ENCODE assay signal across 8 cellular contexts in the genomic region with DNA sequence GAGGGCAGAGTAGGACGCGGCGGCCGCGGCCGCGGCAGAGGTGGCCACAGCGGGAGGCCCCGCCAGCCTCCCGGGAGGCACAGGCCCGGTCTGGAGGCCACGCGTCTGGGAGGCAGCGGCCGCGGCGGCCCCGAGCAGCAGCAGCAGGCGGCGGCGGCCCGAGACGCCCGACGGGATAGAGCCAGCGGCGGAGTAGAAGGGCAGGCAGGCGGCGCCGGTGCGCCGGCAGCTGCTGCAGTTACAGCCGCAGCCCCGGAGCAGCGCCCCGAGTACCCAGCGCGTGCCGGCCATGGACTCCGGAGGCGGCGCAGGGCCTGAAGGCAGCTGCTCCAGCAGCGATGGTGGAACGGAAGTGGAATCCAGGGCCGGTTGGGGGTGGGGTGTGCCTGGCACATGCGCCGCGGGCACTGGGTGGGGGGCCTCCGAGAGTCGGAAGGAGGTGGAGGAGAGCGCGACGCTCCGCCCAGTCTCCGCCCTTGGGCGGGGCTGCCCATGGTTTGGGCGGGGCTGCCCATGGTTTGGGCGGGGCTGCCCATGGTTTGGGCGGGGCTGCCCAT. TPM values are rescaled to one million over a fixed set of nuclear protein-coding genes. Genes with fewer than 3 reads are reported as not detected.
DNase-seq lines count a peak whose midpoint lies in the region; ATAC-seq and TF ChIP-seq lines count a peak whose summit lies in the region.

Gene GRSF1, minus strand, starts transcription at position 354 of the 557 bp plus-strand sequence. Its CDS starts 63 bp downstream, at position 291.

- no peak for TF ChIP-seq CTCF in left lung (IDR thresholded peaks at IDR 0.05)

- peak within 1 kb of the TSS; percentile 83 to 84 for H3K4me3 ChIP-seq in left lung

- CTCF ChIA-PET in activated CD4-positive, alpha-beta T cell treated with anti-CD3 and anti-CD28 coated beads, Interleukin-2, amount 10 ng/mL, durations not matched to agents 7 days and 5 days (lab: Charles Lee) = interaction anchor here (0.7 to 1.6 kb wide), 4 partner anchors 11 to 155 kb away, joined by 3 to 7 read pairs (median 4); partner anchors contain the start of gene MOB1B

- H3K36me3 ChIP-seq in left lung = peaks cover 0 to 12% of the 10 kb centered on the region in 2 donors

- no peaks in the 10 kb centered on the region for H3K9me3 ChIP-seq in left lung

- H3K27ac ChIP-seq in left lung = peak within 1 kb of the TSS; percentile 93

- intact Hi-C loops in left lung (cut with DNase I) = loop anchor here in 1 of 2 donors (5.0 kb wide), 1 partner anchor 147 kb away; no protein-coding TSS in a partner anchor

- H3K27me3 Mint-ChIP-seq in activated CD4-positive, alpha-beta T cell treated with anti-CD3 and anti-CD28 coated beads, Interleukin-2, amount 10 ng/mL, durations not matched to agents 7 days and 5 days = no peaks in the 10 kb centered on the region

- H3K4me1 Mint-ChIP-seq in activated CD4-positive, alpha-beta T cell treated with anti-CD3 and anti-CD28 coated beads, Interleukin-2, amount 10 ng/mL, durations not matched to agents 7 days and 5 days = peaks cover 26% of the 10 kb centered on the region

- POLR2A ChIA-PET in activated CD4-positive, alpha-beta T cell treated with anti-CD3 and anti-CD28 coated beads, Interleukin-2, amount 10 ng/mL, durations not matched to agents 7 days and 5 days (lab: Charles Lee) = no interaction called here

- H3K27ac Mint-ChIP-seq in activated CD4-positive, alpha-beta T cell treated with anti-CD3 and anti-CD28 coated beads, Interleukin-2, amount 10 ng/mL, durations not matched to agents 7 days and 5 days = peak within 1 kb of the TSS; percentile 96

- peaks cover 4 to 31% of the 10 kb centered on the region in 2 donors for H3K4me1 ChIP-seq in left lung

- DNase-seq in C1 segment of cervical spinal cord (lab: John Stamatoyannopoulos, UW) (peak; percentile 24 to 91 (median 80)), GM19238 (ENCODE audit: insufficient read length, low spot score) (peak; percentile 78), NCI-H526 treated with DMSO at 0.1 percent for 48 hours (lab: John Stamatoyannopoulos, UW) (peak; percentile 57), dedifferentiated amniotic fluid mesenchymal stem cell (ENCODE audit: extremely low spot score) (peak; percentile 82), left lung (peak; percentile 96 to 98)
- DNase-seq in activated CD4-positive, alpha-beta T cell treated with anti-CD3 and anti-CD28 coated beads, Interleukin-2, amount 10 ng/mL, durations not matched to agents 7 days and 5 days = peak; percentile 96
- DNase-seq in stimulated activated CD4-positive, alpha-beta T cell treated with anti-CD3 and anti-CD28 coated beads, Interleukin-2, amount 100 ng/mL, for 4 hours (ENCODE audit: low read depth) = peak; percentile 93

- H3K36me3 Mint-ChIP-seq in activated CD4-positive, alpha-beta T cell treated with anti-CD3 and anti-CD28 coated beads, Interleukin-2, amount 10 ng/mL, durations not matched to agents 7 days and 5 days (ENCODE audit: low read depth) = peaks cover 20% of the 10 kb centered on the region

- no peaks in the 10 kb centered on the region for H3K9me3 Mint-ChIP-seq in activated CD4-positive, alpha-beta T cell treated with anti-CD3 and anti-CD28 coated beads, Interleukin-2, amount 10 ng/mL, durations not matched to agents 7 days and 5 days

- peak; percentile 61 for ATAC-seq in HG03439 (IDR thresholded peaks at IDR 0.05; ENCODE audit: unreplicated experiment)
- ATAC-seq in left lung = peak; percentile 96

- H3K4me3 Mint-ChIP-seq in activated CD4-positive, alpha-beta T cell treated with anti-CD3 and anti-CD28 coated beads, Interleukin-2, amount 10 ng/mL, durations not matched to agents 7 days and 5 days = peak within 1 kb of the TSS; percentile 94

- H3K27me3 ChIP-seq in left lung = no peaks in the 10 kb centered on the region

RNA-seq across cellular contexts. Expression of gene GRSF1, which starts in this region (rescaled TPM):
- total RNA-seq in activated CD4-positive, alpha-beta T cell treated with anti-CD3 and anti-CD28 coated beads, Interleukin-2, amount 10 ng/mL, durations not matched to agents 7 days and 5 days = 10 to 100 TPM; 65.2 to 76.8 TPM
- total RNA-seq in left lung = 10 to 100 TPM; 60.3 to 74.5 TPM

Comparison
In these comparisons a context has a peak if more than half of its experiments do, and no peak if none do; other contexts are left out.
1. Peak in every context shown above with its lines: DNase-seq, ATAC-seq, H3K4me3 ChIP-seq and H3K27ac ChIP-seq.